ENCODE assay signal across 8 cellular contexts in genomic region chr10:3668276-3668960, GRCh38.
DNase-seq lines count a peak whose midpoint lies in the region; ATAC-seq and TF ChIP-seq lines count a peak whose summit lies in the region.

No MANE protein-coding gene starts in this region.

- H3K36me3 Mint-ChIP-seq in GM23338 (ENCODE audit: low read depth) (no peaks in the 10 kb centered on the region), WTC11 (no peaks in the 10 kb centered on the region), chondrocyte (ENCODE audit: low read depth) (no peaks in the 10 kb centered on the region)

- H4K20me1 ChIP-seq in GM23338 (replicated peaks; ENCODE audit: insufficient read depth), result no peaks in the 10 kb centered on the region

- H3K4me2 ChIP-seq in GM23338, result peak overlapping the region; percentile 70

- peaks cover 28% of the 10 kb centered on the region for H3K4me1 Mint-ChIP-seq in GM23338
- H3K4me1 Mint-ChIP-seq in WTC11, result peaks cover 33% of the 10 kb centered on the region
- peaks cover 7% of the 10 kb centered on the region for H3K4me1 Mint-ChIP-seq in chondrocyte (ENCODE audit: low read depth)

- peak; percentile 82 for DNase-seq in GM23338 (ENCODE audit: low spot score)
- DNase-seq in WTC11 (ENCODE audit: low spot score), result peak; percentile 66
- no peak for DNase-seq in chondrocyte (ENCODE audit: low spot score)
- no peak for DNase-seq in thoracic aorta (ENCODE audit: low spot score)
- no peak for DNase-seq in NCI-H446 (lab: John Stamatoyannopoulos, UW)
- DNase-seq in cerebellum (ENCODE audit: low spot score), result no peak
- no peak for DNase-seq in NCI-H1092 treated with DMSO at 0.1 percent for 48 hours (lab: John Stamatoyannopoulos, UW)

- H3K27ac ChIP-seq in GM23338 (ENCODE audit: low read depth) (0 out of 2 replicates have a peak overlapping the region, but pooled peaks have one; percentile 76), thoracic aorta (no peak overlapping the region)

- POLR2A ChIA-PET in WTC11 (lab: Charles Lee), result no interaction called here

- H3K27me3 Mint-ChIP-seq in GM23338 (ENCODE audit: insufficient read depth, low read depth, poor library complexity) (peaks cover 3% of the 10 kb centered on the region), WTC11 (ENCODE audit: low read depth) (no peaks in the 10 kb centered on the region; the same call in 1 of the 2 replicates), chondrocyte (ENCODE audit: low read depth) (no peaks in the 10 kb centered on the region)

- peak overlapping the region; percentile 87 for H3K27ac Mint-ChIP-seq in GM23338
- peak overlapping the region; percentile 88 for H3K27ac Mint-ChIP-seq in WTC11
- H3K27ac Mint-ChIP-seq in chondrocyte (ENCODE audit: unreplicated experiment), result peak overlapping the region; percentile 81

- H3K36me3 ChIP-seq in GM23338 (ENCODE audit: insufficient read depth) (no peaks in the 10 kb centered on the region), thoracic aorta (no peaks in the 10 kb centered on the region)

- peaks cover 4% of the 10 kb centered on the region; the same call in 1 of the 2 replicates for H3K4me1 ChIP-seq in GM23338 (ENCODE audit: insufficient read depth)
- peaks cover 59% of the 10 kb centered on the region for H3K4me1 ChIP-seq in mononuclear cell (ENCODE audit: insufficient read depth, low read length)
- no peaks in the 10 kb centered on the region for H3K4me1 ChIP-seq in thoracic aorta (ENCODE audit: control insufficient read depth in 1 of 2, low read depth in 2 of 2)

- H3K9me3 Mint-ChIP-seq in GM23338 (no peaks in the 10 kb centered on the region), WTC11 (no peaks in the 10 kb centered on the region), chondrocyte (ENCODE audit: low read depth) (no peaks in the 10 kb centered on the region)

- H3K4me3 ChIP-seq in GM23338 (peak overlapping the region; percentile 42; the same call in 1 of the 2 replicates), mononuclear cell (ENCODE audit: low read length) (peak overlapping the region; percentile 11), thoracic aorta (peak overlapping the region; percentile 46)

- H2AFZ ChIP-seq in GM23338, result peak overlapping the region; percentile 95

- H3K27me3 ChIP-seq in GM23338 (ENCODE audit: insufficient read depth) (no peaks in the 10 kb centered on the region), mononuclear cell (ENCODE audit: insufficient read depth, low read length) (no peaks in the 10 kb centered on the region), thoracic aorta (replicated peaks; ENCODE audit: insufficient read depth) (no peaks in the 10 kb centered on the region)

- H3K9me3 ChIP-seq in mononuclear cell (ENCODE audit: low read depth, low read length) (no peaks in the 10 kb centered on the region), thoracic aorta (no peaks in the 10 kb centered on the region)

- H3K4me3 Mint-ChIP-seq in GM23338, result peak overlapping the region; percentile 65
- H3K4me3 Mint-ChIP-seq in WTC11, result peak overlapping the region; percentile 53
- no peak overlapping the region for H3K4me3 Mint-ChIP-seq in chondrocyte (ENCODE audit: unreplicated experiment)

- no peaks in the 10 kb centered on the region for H3K9me2 ChIP-seq in GM23338 (ENCODE audit: insufficient read depth)

- TF ChIP-seq CTCF in GM23338 (conservative IDR thresholded peaks at IDR 0.05; ENCODE audit: low read depth in 2 of 2) (no peak), WTC11 (IDR thresholded peaks at IDR 0.05) (no peak), chondrocyte (IDR thresholded peaks at IDR 0.05) (no peak), thoracic aorta (IDR thresholded peaks at IDR 0.05) (no peak)

- no peaks in the 10 kb centered on the region for H3F3A ChIP-seq in GM23338 (replicated peaks; ENCODE audit: low read depth)

- no peaks in the 10 kb centered on the region for H3K79me2 ChIP-seq in GM23338 (replicated peaks; ENCODE audit: insufficient read depth)

- ATAC-seq in GM23338 (peak; percentile 98), WTC11 (peak; percentile 98), thoracic aorta (ENCODE audit: insufficient number of reproducible peaks, low FRiP score, low read depth) (no peak)

- CTCF ChIA-PET in WTC11 (lab: Charles Lee), result interaction anchor here (0.7 kb wide), 1 partner anchor 335 kb away, joined by 3 read pairs; no protein-coding TSS in a partner anchor

TF ChIP-seq in GM23338, 12 proteins besides CTCF, POLR2A, EP300 and RAD21 (continues in another document):
- TF ChIP-seq, protein P1, sequence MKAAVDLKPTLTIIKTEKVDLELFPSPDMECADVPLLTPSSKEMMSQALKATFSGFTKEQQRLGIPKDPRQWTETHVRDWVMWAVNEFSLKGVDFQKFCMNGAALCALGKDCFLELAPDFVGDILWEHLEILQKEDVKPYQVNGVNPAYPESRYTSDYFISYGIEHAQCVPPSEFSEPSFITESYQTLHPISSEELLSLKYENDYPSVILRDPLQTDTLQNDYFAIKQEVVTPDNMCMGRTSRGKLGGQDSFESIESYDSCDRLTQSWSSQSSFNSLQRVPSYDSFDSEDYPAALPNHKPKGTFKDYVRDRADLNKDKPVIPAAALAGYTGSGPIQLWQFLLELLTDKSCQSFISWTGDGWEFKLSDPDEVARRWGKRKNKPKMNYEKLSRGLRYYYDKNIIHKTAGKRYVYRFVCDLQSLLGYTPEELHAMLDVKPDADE (IDR thresholded peaks at IDR 0.05), result no peak
- TF ChIP-seq ZNF114 (CRISPR knock-in tag; IDR thresholded peaks at IDR 0.05) (no peak), EZH2 (IDR thresholded peaks at IDR 0.05; ENCODE audit: low read depth, unreplicated experiment) (no peak), NANOG (IDR thresholded peaks at IDR 0.05; ENCODE audit: borderline replicate concordance) (no peak), POLR2AphosphoS5 (IDR thresholded peaks at IDR 0.05; ENCODE audit: low read depth) (no peak), REST (IDR thresholded peaks at IDR 0.05; ENCODE audit: unreplicated experiment) (no peak)

TF ChIP-seq in WTC11, 78 proteins besides CTCF, POLR2A, EP300 and RAD21 (continues in another document):
- TF ChIP-seq SP1 (CRISPR knock-in tag; conservative IDR thresholded peaks at IDR 0.05), result no peak
- TF ChIP-seq MXD4 (CRISPR knock-in tag; IDR thresholded peaks at IDR 0.05; ENCODE audit: borderline replicate concordance), result no peak
- no peak for TF ChIP-seq NR1H2 (CRISPR knock-in tag; IDR thresholded peaks at IDR 0.05)
- TF ChIP-seq KAT7 (CRISPR knock-in tag; IDR thresholded peaks at IDR 0.05; ENCODE audit: borderline replicate concordance), result no peak
- TF ChIP-seq, protein P2, sequence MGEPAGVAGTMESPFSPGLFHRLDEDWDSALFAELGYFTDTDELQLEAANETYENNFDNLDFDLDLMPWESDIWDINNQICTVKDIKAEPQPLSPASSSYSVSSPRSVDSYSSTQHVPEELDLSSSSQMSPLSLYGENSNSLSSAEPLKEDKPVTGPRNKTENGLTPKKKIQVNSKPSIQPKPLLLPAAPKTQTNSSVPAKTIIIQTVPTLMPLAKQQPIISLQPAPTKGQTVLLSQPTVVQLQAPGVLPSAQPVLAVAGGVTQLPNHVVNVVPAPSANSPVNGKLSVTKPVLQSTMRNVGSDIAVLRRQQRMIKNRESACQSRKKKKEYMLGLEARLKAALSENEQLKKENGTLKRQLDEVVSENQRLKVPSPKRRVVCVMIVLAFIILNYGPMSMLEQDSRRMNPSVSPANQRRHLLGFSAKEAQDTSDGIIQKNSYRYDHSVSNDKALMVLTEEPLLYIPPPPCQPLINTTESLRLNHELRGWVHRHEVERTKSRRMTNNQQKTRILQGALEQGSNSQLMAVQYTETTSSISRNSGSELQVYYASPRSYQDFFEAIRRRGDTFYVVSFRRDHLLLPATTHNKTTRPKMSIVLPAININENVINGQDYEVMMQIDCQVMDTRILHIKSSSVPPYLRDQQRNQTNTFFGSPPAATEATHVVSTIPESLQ (CRISPR knock-in tag; IDR thresholded peaks at IDR 0.05), result no peak
- no peak for TF ChIP-seq ZNF416 (CRISPR knock-in tag; IDR thresholded peaks at IDR 0.05)
- no peak for TF ChIP-seq HMGXB4 (CRISPR knock-in tag; IDR thresholded peaks at IDR 0.05)
- no peak for TF ChIP-seq ZNF232 (CRISPR knock-in tag; IDR thresholded peaks at IDR 0.05)
- TF ChIP-seq NFYB (CRISPR knock-in tag; conservative IDR thresholded peaks at IDR 0.05; ENCODE audit: low read depth), result no peak

Comparison
In these comparisons a context has a peak if more than half of its experiments do, and no peak if none do; other contexts are left out.
1. DNase-seq: peak in GM23338 (single experiment) and WTC11 (single experiment); none in chondrocyte (single experiment), thoracic aorta (single experiment), NCI-H446 (0 of 2), cerebellum (single experiment) and NCI-H1092 treated with DMSO at 0.1 percent for 48 hours (single experiment).
2. Peak in every context shown above with its lines, with median percentiles within 50 percentile points of each other: H3K4me3 ChIP-seq and H3K27ac Mint-ChIP-seq.